ENCODE assay signal across 20 cellular contexts in genomic region chr3:111047053-111047452, GRCh38.
"Had no signal": no experiment of that assay in that cellular context is flagged by ENCODE, and none has a peak within 500 bp of the region (broad histone marks: within the 10 kb centered on the region; RNA-seq: fewer than 3 reads in every experiment).

No MANE protein-coding gene starts in this region.

- H3K4me1 ChIP-seq: heart right ventricle, spleen, testis, tibial nerve, upper lobe of right lung had no signal

- H3K36me3 ChIP-seq: heart right ventricle, spleen, tibial nerve, upper lobe of right lung had no signal

- H3K27ac ChIP-seq: dorsolateral prefrontal cortex, heart right ventricle, spleen, testis, tibial nerve, upper lobe of right lung had no signal

- FAIRE-seq: endometrium had no signal

- H3K36me3 Mint-ChIP-seq: naive thymus-derived CD8-positive, alpha-beta T cell; stimulated activated memory B cell treated with anti-CD40 and anti-IgM and Interleukin-4, amounts not matched to agents 10 μg/mL and 1 μg/mL and 100 μg/mL, for 72 hours had no signal

- H3K27ac Mint-ChIP-seq: naive thymus-derived CD8-positive, alpha-beta T cell; stimulated activated memory B cell treated with anti-CD40 and anti-IgM and Interleukin-4, amounts not matched to agents 10 μg/mL and 1 μg/mL and 100 μg/mL, for 72 hours; stimulated activated naive CD8-positive, alpha-beta T cell treated with anti-CD3 and anti-CD28 coated beads, Interleukin-15, Interleukin-2, amounts not matched to agents 100 ng/mL and 50 ng/mL, for 24 hours had no signal

- H3K27me3 ChIP-seq: dorsolateral prefrontal cortex, heart right ventricle, spleen, testis, tibial nerve, upper lobe of right lung had no signal

- H3K9me3 ChIP-seq: heart right ventricle, mucosa of descending colon, spleen, testis, tibial nerve, upper lobe of right lung had no signal

- H3K4me3 ChIP-seq: dorsolateral prefrontal cortex, heart right ventricle, mucosa of descending colon, spleen, testis, tibial nerve, upper lobe of right lung had no signal

- H3K4me3 Mint-ChIP-seq: naive thymus-derived CD8-positive, alpha-beta T cell; stimulated activated memory B cell treated with anti-CD40 and anti-IgM and Interleukin-4, amounts not matched to agents 10 μg/mL and 1 μg/mL and 100 μg/mL, for 72 hours; stimulated activated naive CD8-positive, alpha-beta T cell treated with anti-CD3 and anti-CD28 coated beads, Interleukin-15, Interleukin-2, amounts not matched to agents 100 ng/mL and 50 ng/mL, for 24 hours had no signal

- H3K9me3 Mint-ChIP-seq: naive thymus-derived CD8-positive, alpha-beta T cell; stimulated activated memory B cell treated with anti-CD40 and anti-IgM and Interleukin-4, amounts not matched to agents 10 μg/mL and 1 μg/mL and 100 μg/mL, for 72 hours; stimulated activated naive CD8-positive, alpha-beta T cell treated with anti-CD3 and anti-CD28 coated beads, Interleukin-15, Interleukin-2, amounts not matched to agents 100 ng/mL and 50 ng/mL, for 24 hours had no signal

- DNase-seq: cortex of kidney; dorsolateral prefrontal cortex; effector CD8-positive, alpha-beta T cell; heart right ventricle; hypothalamus; islet precursor cell; mammary epithelial cell; mucosa of descending colon; naive thymus-derived CD8-positive, alpha-beta T cell; posterior cingulate gyrus; spleen; stimulated activated CD4-positive, alpha-beta T cell treated with anti-CD3 and anti-CD28 coated beads, Interleukin-15, amount 100 ng/mL, for 24 hours; stimulated activated CD4-positive, alpha-beta T cell treated with anti-CD3 and anti-CD28 coated beads, Interleukin-1b, Interleukin-23, amount 100 ng/mL, for 48 hours; stimulated activated CD4-positive, alpha-beta T cell treated with anti-CD3 and anti-CD28 coated beads, Interleukin-4, amount 100 ng/mL, for 24 hours; testis; upper lobe of right lung had no signal
